1 cellular context compared by ENCODE assay signal in genomic region chr6:108610270-108610839, GRCh38.
TF ChIP-seq lines count a peak whose summit lies in the region.

No MANE protein-coding gene starts in this region.

TF ChIP-seq in GM23338, 12 proteins besides CTCF, POLR2A, EP300 and RAD21 (continued from another document):
- TF ChIP-seq ZNF462 (CRISPR knock-in tag; IDR thresholded peaks at IDR 0.05) (no peak), CREB1 (CRISPR knock-in tag; IDR thresholded peaks at IDR 0.05; ENCODE audit: low read depth) (no peak), ZNF331 (CRISPR knock-in tag; IDR thresholded peaks at IDR 0.05; ENCODE audit: low read depth) (no peak), JUNB (IDR thresholded peaks at IDR 0.05; ENCODE audit: unreplicated experiment) (no peak), REST (IDR thresholded peaks at IDR 0.05; ENCODE audit: unreplicated experiment) (no peak), ZNF114 (CRISPR knock-in tag; IDR thresholded peaks at IDR 0.05) (no peak), EZH2phosphoT487 (IDR thresholded peaks at IDR 0.05; ENCODE audit: unreplicated experiment) (no peak)
